Comparison of ENCODE assay signal across 20 cellular contexts in the genomic region with DNA sequence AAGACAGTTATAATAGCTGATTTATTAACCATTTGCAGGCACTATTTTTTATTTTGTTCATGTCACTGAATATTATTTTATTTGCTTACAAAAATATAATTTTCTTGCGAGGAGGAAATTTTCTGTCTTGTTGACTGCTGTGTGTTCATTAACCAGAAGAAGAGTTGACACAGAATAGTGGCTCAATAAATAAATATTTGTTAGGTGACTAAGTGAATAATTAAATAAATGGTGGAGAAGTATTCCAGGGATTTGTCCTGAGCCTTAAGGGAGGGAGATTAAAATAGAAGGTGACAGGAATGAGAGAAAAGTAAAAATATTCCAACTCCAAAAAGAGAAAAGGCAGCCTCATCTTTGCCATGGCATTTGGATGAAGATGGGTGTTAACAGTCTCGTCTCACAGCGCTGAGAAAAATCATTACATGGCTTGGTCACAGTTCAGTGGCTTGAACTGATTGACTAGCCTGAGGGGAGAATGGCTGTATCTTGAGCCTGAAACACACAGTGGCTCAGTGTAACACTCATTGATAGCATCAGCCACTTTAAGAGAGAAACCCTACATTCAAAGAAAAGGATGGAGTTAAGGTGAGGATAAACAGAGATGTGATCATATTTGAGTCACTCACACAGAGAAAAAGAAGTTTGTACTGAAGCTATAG.
DNase-seq lines count a peak whose midpoint lies in the region; ATAC-seq, FAIRE-seq and TF ChIP-seq lines count a peak whose summit lies in the region.
"Had no signal": no experiment of that assay in that cellular context is flagged by ENCODE, and none has a peak within 500 bp of the region (broad histone marks: within the 10 kb centered on the region; RNA-seq: fewer than 3 reads in every experiment).

No MANE protein-coding gene starts in this region.

- no peak overlapping the region for H4K91ac ChIP-seq in H1 (replicated peaks; ENCODE audit: insufficient read length, low read length)

- peaks cover 35% of the 10 kb centered on the region for H3K4me1 Mint-ChIP-seq in Calu3 (ENCODE audit: low read depth, unreplicated experiment)
- H3K4me1 Mint-ChIP-seq in activated CD8-positive, alpha-beta T cell treated with anti-CD3 and anti-CD28 coated beads for 36 hours (ENCODE audit: low read depth) = no peaks in the 10 kb centered on the region

- no peak overlapping the region for H3K4me2 ChIP-seq in H1 (ENCODE audit: insufficient read depth in 1 of 2, low read depth in 2 of 2, low read length in 2 of 2)

- no peaks in the 10 kb centered on the region for H3K27me3 ChIP-seq in H1 (replicated peaks in 1 of 4; ENCODE audit: control insufficient read depth in 3 of 4, extremely low read depth in 1 of 4, insufficient read depth in 3 of 4, low read length in 3 of 4)

- no TSS peak for BruUV-seq in Calu3 (replicated peaks; lab: Mats Ljungman, UMichigan)

- TF ChIP-seq CTCF in 22Rv1 (IDR thresholded peaks at IDR 0.05) (no peak), Calu3 (IDR thresholded peaks at IDR 0.05; ENCODE audit: unreplicated experiment) (no peak), H1 (IDR thresholded peaks at IDR 0.05; ENCODE audit: control extremely low read depth in 1 of 3, insufficient read depth in 1 of 3, low read depth in 1 of 3, low read length in 3 of 3) (no peak)
- TF ChIP-seq CTCF in activated CD8-positive, alpha-beta T cell treated with anti-CD3 and anti-CD28 coated beads for 36 hours (IDR thresholded peaks at IDR 0.05) = no peak

- intact Hi-C loops in Calu3 (cut with micrococcal nuclease; ENCODE audit: unreplicated experiment) = loop anchor here (2.0 to 10.0 kb wide), 5 partner anchors 30 to 736 kb away; no protein-coding TSS in a partner anchor
- intact Hi-C loops in activated CD8-positive, alpha-beta T cell treated with anti-CD3 and anti-CD28 coated beads for 36 hours (cut with micrococcal nuclease) = no loop called here

- H2BK120ac ChIP-seq in H1 (replicated peaks; ENCODE audit: low read depth, low read length) = no peak overlapping the region

- no peak for TF ChIP-seq RAD21 in H1 (IDR thresholded peaks at IDR 0.05 in 1 of 2, conservative IDR thresholded peaks at IDR 0.05 in 1 of 2; ENCODE audit: low read depth in 2 of 2, low read length in 2 of 2)

- H4K5ac ChIP-seq in H1 (ENCODE audit: insufficient read length, low read depth, low read length) = no peak overlapping the region

- peak; percentile 84 for ATAC-seq in left lobe of liver
- no peak for ATAC-seq in activated CD8-positive, alpha-beta T cell treated with anti-CD3 and anti-CD28 coated beads for 36 hours
- no peak for ATAC-seq in GM18909 (IDR thresholded peaks at IDR 0.05; ENCODE audit: poor library complexity, unreplicated experiment)
- ATAC-seq: CD8-positive, alpha-beta T cell had no signal

- no peak for FAIRE-seq in H1 (lab: Jason Lieb, UNC)
- FAIRE-seq: GM18507, RCC 7860 had no signal

- no peak overlapping the region for H2AK5ac ChIP-seq in H1 (ENCODE audit: low read depth, low read length)

- CTCF ChIA-PET in Calu3 (lab: Charles Lee) (interaction anchor here (0.6 to 1.4 kb wide), 3 partner anchors 10 to 446 kb away, joined by 3 to 4 read pairs (median 4); no protein-coding TSS in a partner anchor), H1 (lab: Charles Lee; ENCODE audit: partially characterized antibody) (interaction anchor here (0.8 to 1.7 kb wide), 2 partner anchors 10 to 284 kb away, joined by 3 to 7 read pairs; no protein-coding TSS in a partner anchor)
- CTCF ChIA-PET in activated CD8-positive, alpha-beta T cell treated with anti-CD3 and anti-CD28 coated beads for 36 hours (lab: Charles Lee) = no interaction called here

- H2BK5ac ChIP-seq in H1 (ENCODE audit: low read depth, low read length) = no peak overlapping the region; the same call in 1 of the 2 replicates

- no peak overlapping the region for H2BK12ac ChIP-seq in H1 (ENCODE audit: low read depth, low read length)

- H3K56ac ChIP-seq in H1 (replicated peaks; ENCODE audit: insufficient read length, low read depth, low read length) = no peak overlapping the region

- no peak overlapping the region for H2BK20ac ChIP-seq in H1 (ENCODE audit: low read length)

- WGBS in H1 (ENCODE audit: extremely low coverage in 1 of 2, insufficient coverage in 1 of 2, insufficient read length in 1 of 2, insufficient replicate concordance in 2 of 2, low coverage in 1 of 2, low lambda C conversion rate in 2 of 2, missing lambda C conversion rate in 1 of 2), 2 experiments = 62% methylated on average over 3 of the region's 3 CpGs; no CpG with 5 or more reads in 1 of the 2 experiments

- H3K4me1 ChIP-seq in H1 (replicated peaks in 1 of 4; ENCODE audit: control insufficient read depth in 3 of 4, insufficient read depth in 4 of 4, low read length in 3 of 4) = no peaks in the 10 kb centered on the region; a peak in 2 of 7 replicates

- H4K8ac ChIP-seq in H1 (ENCODE audit: extremely low read depth, insufficient read depth, low read length) = no peak overlapping the region

- H3K27ac Mint-ChIP-seq in Calu3 (ENCODE audit: unreplicated experiment) = peak overlapping the region; percentile 20
- H3K27ac Mint-ChIP-seq in activated CD8-positive, alpha-beta T cell treated with anti-CD3 and anti-CD28 coated beads for 36 hours = no peak overlapping the region
- H3K27ac Mint-ChIP-seq: CD8-positive, alpha-beta T cell had no signal

- no peak for TF ChIP-seq POLR2A in H1 (IDR thresholded peaks at IDR 0.05; ENCODE audit: control extremely low read depth in 1 of 2, low read depth in 2 of 2, low read length in 2 of 2)

- DNase-seq in Calu3 (no peak), H1 (ENCODE audit: low read depth in 1 of 2, low spot score in 2 of 2) (no peak), left lobe of liver (ENCODE audit: low spot score) (no peak), GF-D8 (lab: John Stamatoyannopoulos, UW) (no peak), NCI-H2029 (lab: John Stamatoyannopoulos, UW) (no peak)
- no peak for DNase-seq in activated CD8-positive, alpha-beta T cell treated with anti-CD3 and anti-CD28 coated beads for 36 hours
- DNase-seq: CD8-positive, alpha-beta T cell; DMS 273 treated with DMSO at 0.1 percent for 48 hours; EL; GOT3; KBM-7; NCI-H1092 treated with DMSO at 0.1 percent for 48 hours; NCI-H187; NCI-H2171 treated with DMSO at 0.1 percent for 48 hours; SHP77 had no signal

- POLR2A ChIA-PET in H1 (lab: Charles Lee; ENCODE audit: partially characterized antibody) = no interaction called here
- POLR2A ChIA-PET in activated CD8-positive, alpha-beta T cell treated with anti-CD3 and anti-CD28 coated beads for 36 hours (lab: Charles Lee) = no interaction called here

- H3K36me3 ChIP-seq in H1 (ENCODE audit: control insufficient read depth in 2 of 4, insufficient read depth in 4 of 4, low read length in 3 of 4) = no peaks in the 10 kb centered on the region

- H3K9me3 ChIP-seq in H1 (ENCODE audit: insufficient read depth in 2 of 2, low read depth in 1 of 2, low read length in 1 of 2) = no peaks in the 10 kb centered on the region; a peak in 1 of 4 replicates

- no peaks in the 10 kb centered on the region for H3K27me3 Mint-ChIP-seq in Calu3 (ENCODE audit: unreplicated experiment)
- H3K27me3 Mint-ChIP-seq in activated CD8-positive, alpha-beta T cell treated with anti-CD3 and anti-CD28 coated beads for 36 hours = no peaks in the 10 kb centered on the region

- H2AFZ ChIP-seq in H1 (ENCODE audit: low read length) = no peak overlapping the region

- H3K23me2 ChIP-seq in H1 (ENCODE audit: low read depth, low read length) = no peaks in the 10 kb centered on the region

- no peak overlapping the region for H3K4me3 ChIP-seq in H1 (ENCODE audit: extremely low read depth in 1 of 4, insufficient read depth in 2 of 4, low read depth in 3 of 4, low read length in 4 of 4)

- peaks cover 2% of the 10 kb centered on the region for H3K9me3 Mint-ChIP-seq in Calu3 (ENCODE audit: low read depth, unreplicated experiment)
- no peaks in the 10 kb centered on the region for H3K9me3 Mint-ChIP-seq in activated CD8-positive, alpha-beta T cell treated with anti-CD3 and anti-CD28 coated beads for 36 hours
- H3K9me3 Mint-ChIP-seq: CD8-positive, alpha-beta T cell had no signal

- H3K9ac ChIP-seq in H1 (replicated peaks in 1 of 4; ENCODE audit: extremely low read depth in 1 of 4, low read depth in 3 of 4, low read length in 3 of 4) = no peak overlapping the region; a peak in 1 of 7 replicates

- H4K20me1 ChIP-seq in H1 (replicated peaks in 1 of 2; ENCODE audit: control insufficient read depth in 1 of 2, insufficient read depth in 2 of 2, low read length in 2 of 2) = no peaks in the 10 kb centered on the region

- H3K79me1 ChIP-seq in H1 (ENCODE audit: low read depth, low read length) = no peaks in the 10 kb centered on the region

- 0 out of 2 replicates have a peak overlapping the region, but pooled peaks have one; percentile 15 for H3K18ac ChIP-seq in H1 (ENCODE audit: extremely low read depth, low read length)

- H3K4me3 Mint-ChIP-seq in Calu3 (ENCODE audit: low read depth, unreplicated experiment) = peak overlapping the region; percentile 1
- no peak overlapping the region for H3K4me3 Mint-ChIP-seq in activated CD8-positive, alpha-beta T cell treated with anti-CD3 and anti-CD28 coated beads for 36 hours
- H3K4me3 Mint-ChIP-seq: CD8-positive, alpha-beta T cell had no signal

- H3K27ac ChIP-seq in 22Rv1 = peak overlapping the region; percentile 90
- no peak overlapping the region for H3K27ac ChIP-seq in H1 (ENCODE audit: low read depth, low read length)
- H3K27ac ChIP-seq: HL-60 had no signal

- H3K4ac ChIP-seq in H1 (replicated peaks; ENCODE audit: insufficient read length, low read depth, low read length) = no peak overlapping the region

- no peak overlapping the region for H3K14ac ChIP-seq in H1 (ENCODE audit: insufficient read length)

- no peaks in the 10 kb centered on the region for H3K79me2 ChIP-seq in H1 (ENCODE audit: control insufficient read depth in 1 of 2, insufficient read depth in 2 of 2, low read length in 2 of 2)

- no peak for TF ChIP-seq EP300 in H1 (IDR thresholded peaks at IDR 0.05; ENCODE audit: borderline replicate concordance in 1 of 2, low read depth in 2 of 2, low read length in 2 of 2)

- no peak overlapping the region for H2BK15ac ChIP-seq in H1 (ENCODE audit: low read length)

- no peak overlapping the region for H3K23ac ChIP-seq in H1 (ENCODE audit: insufficient read length)

- no peaks in the 10 kb centered on the region for H3K36me3 Mint-ChIP-seq in Calu3 (ENCODE audit: insufficient read depth, unreplicated experiment)
- no peaks in the 10 kb centered on the region for H3K36me3 Mint-ChIP-seq in activated CD8-positive, alpha-beta T cell treated with anti-CD3 and anti-CD28 coated beads for 36 hours (ENCODE audit: low read depth)
- H3K36me3 Mint-ChIP-seq: CD8-positive, alpha-beta T cell had no signal

TF ChIP-seq in H1, 55 proteins besides CTCF, POLR2A, EP300 and RAD21 (continues in another document):
- TF ChIP-seq NANOG (IDR thresholded peaks at IDR 0.05; ENCODE audit: insufficient read depth, low read depth, low read length, poor library complexity, severe bottlenecking) = no peak
- TF ChIP-seq CEBPB (IDR thresholded peaks at IDR 0.05; ENCODE audit: low read depth, low read length) = no peak
- TF ChIP-seq SP2 (IDR thresholded peaks at IDR 0.05; ENCODE audit: low read length) = no peak
- TF ChIP-seq JUND (IDR thresholded peaks at IDR 0.05; ENCODE audit: low read length) = no peak
- TF ChIP-seq NRF1 (IDR thresholded peaks at IDR 0.05; ENCODE audit: low read depth, low read length) = no peak
- no peak for TF ChIP-seq CBX5 (IDR thresholded peaks at IDR 0.05; ENCODE audit: low read depth, low read length)
- no peak for TF ChIP-seq TEAD4 (IDR thresholded peaks at IDR 0.05; ENCODE audit: low read depth, low read length)
- no peak for TF ChIP-seq CREB1 (IDR thresholded peaks at IDR 0.05)
